In genomic region chr1:208029381-208030319, GRCh38 we compare ENCODE assay signal across 10 cellular contexts.
DNase-seq lines count a peak whose midpoint lies in the region; ATAC-seq and TF ChIP-seq lines count a peak whose summit lies in the region.
"Had no signal": no experiment of that assay in that cellular context is flagged by ENCODE, and none has a peak within 500 bp of the region (broad histone marks: within the 10 kb centered on the region; RNA-seq: fewer than 3 reads in every experiment).

No MANE protein-coding gene starts in this region.

- no peaks in the 10 kb centered on the region for H3K27me3 ChIP-seq in aorta (ENCODE audit: control insufficient read depth in 1 of 2, insufficient read depth in 2 of 2, low read length in 1 of 2)

- peak overlapping the region; percentile 17 for H3K27ac Mint-ChIP-seq in activated T-cell treated with anti-CD3 and anti-CD28 coated beads, Interleukin-2, amount 50 U/mL, for 24 hours
- H3K27ac Mint-ChIP-seq in nephron progenitor cell (peak overlapping the region; percentile 93), T-cell (no peak overlapping the region)
- H3K27ac Mint-ChIP-seq: activated naive CD8-positive, alpha-beta T cell had no signal

- no peak for DNase-seq in activated T-cell treated with anti-CD3 and anti-CD28 coated beads, Interleukin-2, amount 50 U/mL, for 24 hours
- no peak for DNase-seq in activated T-cell treated with anti-CD3 and anti-CD28 coated beads, Interleukin-2, amount 50 U/mL, for 48 hours
- DNase-seq in fibroblast of peridontal ligament (ENCODE audit: extremely low read depth) (peak; percentile 89), nephron progenitor cell (no peak), aorta (peak; percentile 77 to 84), T-cell (no peak)
- DNase-seq: NCI-H2029 had no signal

- POLR2A ChIA-PET in T-cell (lab: Charles Lee): no interaction called here

- 14 to 17% methylated on average over 14 of the region's 14 CpGs for WGBS in aorta, 2 donors

- ATAC-seq in aorta (ENCODE audit: low FRiP score): peak; percentile 64
- no peak for ATAC-seq in HG03139 (IDR thresholded peaks at IDR 0.05; ENCODE audit: unreplicated experiment)
- no peak for ATAC-seq in GM21526 (IDR thresholded peaks at IDR 0.05; ENCODE audit: low FRiP score, unreplicated experiment)
- ATAC-seq in T-cell (replicated peaks in 1 of 4): no peak

- no peak for TF ChIP-seq CTCF in nephron progenitor cell (IDR thresholded peaks at IDR 0.05)

- peaks cover 3 to 4% of the 10 kb centered on the region in 2 donors for H3K4me1 ChIP-seq in aorta (ENCODE audit: control insufficient read depth in 1 of 2, insufficient read depth in 2 of 2, low read length in 2 of 2)

- H3K27me3 Mint-ChIP-seq in activated T-cell treated with anti-CD3 and anti-CD28 coated beads, Interleukin-2, amount 50 U/mL, for 24 hours: peaks cover 8% of the 10 kb centered on the region
- peaks cover 3% of the 10 kb centered on the region for H3K27me3 Mint-ChIP-seq in nephron progenitor cell (ENCODE audit: low read depth, poor library complexity)
- H3K27me3 Mint-ChIP-seq in T-cell: peaks cover 0 to 6% of the 10 kb centered on the region in 2 donors
- H3K27me3 Mint-ChIP-seq: activated naive CD8-positive, alpha-beta T cell had no signal

- no peaks in the 10 kb centered on the region for H3K4me1 Mint-ChIP-seq in activated T-cell treated with anti-CD3 and anti-CD28 coated beads, Interleukin-2, amount 50 U/mL, for 24 hours (ENCODE audit: low read depth)
- H3K4me1 Mint-ChIP-seq in nephron progenitor cell (peaks cover 7% of the 10 kb centered on the region), T-cell (no peaks in the 10 kb centered on the region)

- H3K9me3 Mint-ChIP-seq in activated T-cell treated with anti-CD3 and anti-CD28 coated beads, Interleukin-2, amount 50 U/mL, for 24 hours: no peaks in the 10 kb centered on the region
- H3K9me3 Mint-ChIP-seq in nephron progenitor cell (no peaks in the 10 kb centered on the region), T-cell (no peaks in the 10 kb centered on the region)

- no peaks in the 10 kb centered on the region for H3K9me3 ChIP-seq in aorta (ENCODE audit: control insufficient read depth, low read length)

- H3K4me3 Mint-ChIP-seq in activated T-cell treated with anti-CD3 and anti-CD28 coated beads, Interleukin-2, amount 50 U/mL, for 24 hours: no peak overlapping the region
- no peak overlapping the region for H3K4me3 Mint-ChIP-seq in nephron progenitor cell
- H3K4me3 Mint-ChIP-seq in T-cell: no peak overlapping the region
- H3K4me3 Mint-ChIP-seq: activated naive CD8-positive, alpha-beta T cell had no signal

- no peak overlapping the region for H3K4me3 ChIP-seq in aorta (ENCODE audit: low read length in 2 of 2)

- peak overlapping the region; percentile 58 to 72 for H3K27ac ChIP-seq in aorta (ENCODE audit: low read depth in 1 of 2, low read length in 2 of 2)

- CTCF ChIA-PET in T-cell (lab: Charles Lee): no interaction called here

- peaks cover 0 to 2% of the 10 kb centered on the region in 2 donors for H3K36me3 ChIP-seq in aorta (ENCODE audit: control insufficient read depth in 1 of 2, insufficient read depth in 2 of 2, low read length in 1 of 2)

- no peaks in the 10 kb centered on the region for H3K36me3 Mint-ChIP-seq in activated T-cell treated with anti-CD3 and anti-CD28 coated beads, Interleukin-2, amount 50 U/mL, for 24 hours (ENCODE audit: low read depth)
- peaks cover 82% of the 10 kb centered on the region for H3K36me3 Mint-ChIP-seq in nephron progenitor cell (ENCODE audit: low read depth)
- no peaks in the 10 kb centered on the region for H3K36me3 Mint-ChIP-seq in T-cell
- H3K36me3 Mint-ChIP-seq: activated naive CD8-positive, alpha-beta T cell had no signal

- intact Hi-C loops in aorta (cut with DNase I): loop anchor here (2.0 to 10.0 kb wide), 3 partner anchors 17 to 1175 kb away; no protein-coding TSS in a partner anchor

Comparison
In these comparisons a context has a peak if more than half of its experiments do, and no peak if none do; other contexts are left out.
1. DNase-seq: peak in fibroblast of peridontal ligament (single experiment) and aorta (2 of 2); none in activated T-cell treated with anti-CD3 and anti-CD28 coated beads, Interleukin-2, amount 50 U/mL, for 24 hours (single experiment), activated T-cell treated with anti-CD3 and anti-CD28 coated beads, Interleukin-2, amount 50 U/mL, for 48 hours (0 of 2), nephron progenitor cell (single experiment) and T-cell (0 of 34).
2. H3K27ac Mint-ChIP-seq: peak in activated T-cell treated with anti-CD3 and anti-CD28 coated beads, Interleukin-2, amount 50 U/mL, for 24 hours (single experiment) and nephron progenitor cell (single experiment); none in T-cell (0 of 2).